In genomic region chr19:37466798-37467607, GRCh38 we compare ENCODE assay signal across 8 cellular contexts. TPM values are rescaled to one million over a fixed set of nuclear protein-coding genes. Genes with fewer than 3 reads are reported as not detected.
DNase-seq lines count a peak whose midpoint lies in the region; ATAC-seq and TF ChIP-seq lines count a peak whose summit lies in the region.

TSS of gene ZNF569 (minus strand) at chr19:37467444. CDS start at chr19:37444921, 22,523 bp downstream.

- intact Hi-C loops in left cardiac atrium (cut with DNase I): loop anchor here in 1 of 2 donors (5.0 kb wide), 1 partner anchor 95 kb away; the partner anchor contains the start of gene ZNF527
- intact Hi-C loops in posterior cingulate gyrus (cut with DNase I): loop anchor here (2.0 to 10.0 kb wide), 4 partner anchors 96 to 310 kb away; partner anchors contain the start of genes ZNF383, ZNF527, ZNF540 and ZNF571

- DNase-seq in GM10248 (ENCODE audit: extremely low spot score) (peak; percentile 87), NCI-H1105 (lab: John Stamatoyannopoulos, UW) (peak; percentile 90), SW480 (ENCODE audit: low spot score) (peak; percentile 88), amniotic epithelial cell (ENCODE audit: low read depth) (peak; percentile 97), left cardiac atrium (peak; percentile 93), posterior cingulate gyrus (peak; percentile 87 to 99 (median 92)), upper lobe of left lung (peak; percentile 92 to 94)

- TF ChIP-seq EP300 in upper lobe of left lung (IDR thresholded peaks at IDR 0.05): no peak

- peaks cover 18 to 31% (median 21%) of the 10 kb centered on the region in 4 donors for H3K4me1 ChIP-seq in upper lobe of left lung

- CTCF ChIA-PET in GM10248 (lab: Yijun Ruan, JAX): interaction anchor here (1.0 to 1.3 kb wide), 2 partner anchors 85 to 97 kb away, joined by 3 to 4 read pairs; no protein-coding TSS in a partner anchor

- peaks cover 0 to 19% (median 9%) of the 10 kb centered on the region in 4 donors for H3K9me3 ChIP-seq in upper lobe of left lung

- peak within 1 kb of the TSS; percentile 59 to 86 (median 68) for H3K4me3 ChIP-seq in upper lobe of left lung

- peak in 2 of 4 donors; percentile 43 to 55 for TF ChIP-seq POLR2A in upper lobe of left lung (IDR thresholded peaks at IDR 0.05)

- ATAC-seq in HG02610 (IDR thresholded peaks at IDR 0.05; ENCODE audit: unreplicated experiment): peak; percentile 65
- peak; percentile 83 to 88 for ATAC-seq in left cardiac atrium
- ATAC-seq in upper lobe of left lung (ENCODE audit: low FRiP score in 2 of 2): peak; percentile 91 to 94

- TF ChIP-seq CTCF in GM10248 (IDR thresholded peaks at IDR 0.05; ENCODE audit: control extremely low read depth, extremely low read depth, low read depth, missing control alignments) (no peak), upper lobe of left lung (IDR thresholded peaks at IDR 0.05) (peak in 1 of 6 experiments; percentile 13)

- H3K36me3 ChIP-seq in upper lobe of left lung: peaks cover 0 to 36% (median 2%) of the 10 kb centered on the region in 4 donors

- POLR2A ChIA-PET in GM10248 (lab: Yijun Ruan, JAX): no interaction called here

- WGBS in upper lobe of left lung, 2 donors: 0% methylated on average over 23 to 53 of the region's 62 CpGs

- H3K27me3 ChIP-seq in upper lobe of left lung: no peaks in the 10 kb centered on the region

- H3K27ac ChIP-seq in upper lobe of left lung: peak within 1 kb of the TSS; percentile 68 to 93 (median 88)

RNA-seq across cellular contexts. Expression of gene ZNF569, which starts in this region (rescaled TPM):
- total RNA-seq in left cardiac atrium (1 to 10 TPM; 6.1 to 6.8 TPM), upper lobe of left lung (1 to 10 TPM; 1.0 to 4.8 (median 2.9) TPM)

Comparison
In these comparisons a context has a peak if more than half of its experiments do, and no peak if none do; other contexts are left out.
1. Peak in every context shown above with its lines: DNase-seq, ATAC-seq, H3K4me3 ChIP-seq and H3K27ac ChIP-seq.